Comparison of ENCODE assay signal across 8 cellular contexts in the genomic region with DNA sequence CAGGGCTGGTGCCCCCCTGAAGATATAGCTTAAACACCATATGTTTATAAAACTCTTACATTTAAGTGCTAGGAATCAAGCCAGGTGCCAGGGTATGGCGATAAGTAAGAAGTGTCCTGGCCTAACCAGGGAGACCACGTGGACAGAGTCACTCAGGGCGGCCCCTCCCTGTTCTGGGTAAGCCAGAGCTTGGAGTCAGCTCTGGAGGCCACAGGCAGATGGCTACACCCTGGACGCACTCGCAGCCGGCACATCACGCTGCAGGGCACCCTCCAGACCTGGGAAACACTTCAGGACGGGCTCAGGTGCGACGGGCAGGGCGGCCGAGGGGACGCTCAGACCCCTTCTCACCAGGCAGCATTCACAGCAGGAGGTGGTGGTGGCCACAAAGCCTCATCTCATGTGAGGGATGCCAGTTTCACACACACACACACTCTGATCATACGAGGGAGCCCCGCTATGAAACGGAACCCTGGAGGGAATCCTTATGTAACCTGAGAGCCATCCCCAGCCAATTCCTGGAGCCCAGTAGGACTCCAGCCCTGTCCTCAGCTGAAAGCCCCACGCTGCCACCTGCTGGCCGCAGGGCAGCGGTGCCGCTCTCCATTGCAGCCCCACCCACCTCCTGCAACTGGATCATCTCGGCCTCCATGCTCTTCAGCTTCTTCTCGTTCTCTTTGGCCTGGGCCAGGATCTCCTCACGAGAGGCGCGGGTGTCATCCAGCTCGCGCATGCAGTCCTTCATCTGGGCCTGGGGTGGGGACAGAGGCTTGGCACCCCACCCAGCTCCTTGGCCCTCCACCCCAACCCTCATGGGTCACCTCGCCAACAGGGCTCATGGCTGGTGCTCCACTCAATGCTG.
DNase-seq lines count a peak whose midpoint lies in the region; ATAC-seq lines count a peak whose summit lies in the region.

No MANE protein-coding gene starts in this region.

- H3K4me3 ChIP-seq in HUES6 (ENCODE audit: low read depth, low read length): no peak overlapping the region

- H3K9me3 ChIP-seq in HUES6 (ENCODE audit: control insufficient read depth, insufficient read depth, low read depth, low read length): no peaks in the 10 kb centered on the region

- peak overlapping the region; percentile 15; the same call in 1 of the 2 replicates for H3K27ac ChIP-seq in HUES6 (ENCODE audit: low read depth, low read length)

- no peak for ATAC-seq in HG02970 (IDR thresholded peaks at IDR 0.05; ENCODE audit: low FRiP score, unreplicated experiment)

- DNase-seq in COLO668 (lab: John Stamatoyannopoulos, UW; ENCODE audit: unreplicated experiment) (peak; percentile 69), RPMI8226 (peak; percentile 76), fibroblast of the conjunctiva (ENCODE audit: low read depth) (peak; percentile 68), non-pigmented ciliary epithelial cell (ENCODE audit: low read depth) (peak; percentile 18), superior temporal gyrus (ENCODE audit: extremely low spot score) (peak; percentile 86)
- peak; percentile 42 for DNase-seq in activated effector memory CD4-positive, alpha-beta T cell treated with Interleukin-2 at 50 U/mL for 16 hours

- no peaks in the 10 kb centered on the region for H3K27me3 ChIP-seq in HUES6 (ENCODE audit: control insufficient read depth, insufficient read depth, low read length)

- peak overlapping the region; percentile 22 for H3K9ac ChIP-seq in HUES6 (ENCODE audit: low read length)

- H3K36me3 ChIP-seq in HUES6 (ENCODE audit: control insufficient read depth, insufficient read depth, low read length): peaks cover 83% of the 10 kb centered on the region

- H3K4me1 ChIP-seq in HUES6 (ENCODE audit: control insufficient read depth, insufficient read depth, low read length): no peaks in the 10 kb centered on the region

Comparison
In these comparisons a context has a peak if more than half of its experiments do, and no peak if none do; other contexts are left out.
1. DNase-seq: peak in every context shown above with its lines; median percentile 86 in superior temporal gyrus; 76 in RPMI8226; 69 in COLO668; 68 in fibroblast of the conjunctiva; 42 in activated effector memory CD4-positive, alpha-beta T cell treated with Interleukin-2 at 50 U/mL for 16 hours; 18 in non-pigmented ciliary epithelial cell.